17 cellular contexts compared by ENCODE assay signal in genomic region chr5:121292664-121293063, GRCh38.
"Had no signal": no experiment of that assay in that cellular context is flagged by ENCODE, and none has a peak within 500 bp of the region (broad histone marks: within the 10 kb centered on the region; RNA-seq: fewer than 3 reads in every experiment).

No MANE protein-coding gene starts in this region.

- ATAC-seq: activated CD8-positive, alpha-beta T cell treated with anti-CD3 and anti-CD28 coated beads for 36 hours; left lung; pancreas; sciatic nerve had no signal

- H3K9me3 ChIP-seq: esophagus squamous epithelium, left lung, pancreas, suprapubic skin had no signal

- FAIRE-seq: pancreas had no signal

- H3K4me1 ChIP-seq: esophagus squamous epithelium, left lung, pancreas, suprapubic skin had no signal

- DNase-seq: activated CD4-positive, alpha-beta T cell treated with anti-CD3 and anti-CD28 coated beads for 4 hours; activated CD8-positive, alpha-beta memory T cell treated with anti-CD3 and anti-CD28 coated beads, Interleukin-2, amount 50 U/mL, for 4 hours; activated CD8-positive, alpha-beta T cell treated with anti-CD3 and anti-CD28 coated beads for 36 hours; activated gamma-delta T cell; activated T-cell treated with anti-CD3 and anti-CD28 coated beads, Interleukin-2, amount 50 U/mL, for 48 hours; amygdala; central memory CD4-positive, alpha-beta T cell; esophagus squamous epithelium; foreskin fibroblast; hypothalamus; kidney; left lung; mammary epithelial cell; pancreas had no signal

- H3K27ac ChIP-seq: coronary artery, esophagus squamous epithelium, left lung, pancreas, suprapubic skin had no signal

- H3K27me3 ChIP-seq: esophagus squamous epithelium, left lung, pancreas, suprapubic skin had no signal

- H3K4me3 ChIP-seq: coronary artery, esophagus squamous epithelium, left lung, pancreas, suprapubic skin had no signal

- H3K36me3 ChIP-seq: esophagus squamous epithelium, left lung, pancreas, suprapubic skin had no signal
